In genomic region chr5:134545070-134545868, GRCh38 we compare ENCODE assay signal across 9 cellular contexts. TPM values are rescaled to one million over a fixed set of nuclear protein-coding genes. Genes with fewer than 3 reads are reported as not detected.
DNase-seq lines count a peak whose midpoint lies in the region; ATAC-seq and TF ChIP-seq lines count a peak whose summit lies in the region.
"Had no signal": no experiment of that assay in that cellular context is flagged by ENCODE, and none has a peak within 500 bp of the region (broad histone marks: within the 10 kb centered on the region; RNA-seq: fewer than 3 reads in every experiment).

No MANE protein-coding gene starts in this region.

- no peak overlapping the region for H2AFZ ChIP-seq in SU-DHL-6 (ENCODE audit: low read depth, low read length, severe bottlenecking)

- H3K4me3 ChIP-seq in SU-DHL-6 (ENCODE audit: insufficient read depth, low read length, poor library complexity, severe bottlenecking) (no peak overlapping the region), gastroesophageal sphincter (no peak overlapping the region), stomach smooth muscle (ENCODE audit: low read length in 2 of 2) (no peak overlapping the region)

- no peaks in the 10 kb centered on the region for H3K36me3 ChIP-seq in SU-DHL-6 (ENCODE audit: low read length)
- peaks cover 0 to 89% of the 10 kb centered on the region in 2 donors for H3K36me3 ChIP-seq in gastroesophageal sphincter
- peaks cover 27 to 32% of the 10 kb centered on the region in 2 donors for H3K36me3 ChIP-seq in stomach smooth muscle (ENCODE audit: control insufficient read depth in 2 of 2, insufficient read depth in 2 of 2, low read length in 2 of 2)

- WGBS in gastroesophageal sphincter (ENCODE audit: low coverage in 1 of 2), 2 donors = 26 to 28% methylated on average over 6 to 8 of the region's 10 CpGs

- H3K4me1 ChIP-seq in gastroesophageal sphincter = peaks cover 5 to 91% (median 36%) of the 10 kb centered on the region in 3 donors
- H3K4me1 ChIP-seq in stomach smooth muscle (ENCODE audit: control insufficient read depth, insufficient read depth, low read length) = peaks cover 53% of the 10 kb centered on the region

- H3K27me3 ChIP-seq in SU-DHL-6 (ENCODE audit: low read length) = no peaks in the 10 kb centered on the region
- no peaks in the 10 kb centered on the region for H3K27me3 ChIP-seq in gastroesophageal sphincter
- H3K27me3 ChIP-seq in stomach smooth muscle (ENCODE audit: control insufficient read depth in 1 of 2, insufficient read depth in 2 of 2, low read length in 2 of 2) = no peaks in the 10 kb centered on the region

- H3K27ac ChIP-seq in SU-DHL-6 (ENCODE audit: low read depth, low read length) (peak overlapping the region; percentile 82), gastroesophageal sphincter (peak overlapping the region in 3 of 4 donors; percentile 66 to 76 (median 71)), stomach smooth muscle (ENCODE audit: low read length) (peak overlapping the region; percentile 18)

- H3K9me3 ChIP-seq in SU-DHL-6 (ENCODE audit: insufficient read depth, low read length) = no peaks in the 10 kb centered on the region
- no peaks in the 10 kb centered on the region for H3K9me3 ChIP-seq in gastroesophageal sphincter
- H3K9me3 ChIP-seq in stomach smooth muscle (ENCODE audit: control insufficient read depth in 2 of 2, low read length in 2 of 2) = no peaks in the 10 kb centered on the region

- H3K4me2 ChIP-seq in SU-DHL-6 (ENCODE audit: low read depth, low read length, poor library complexity, severe bottlenecking) = peak overlapping the region; percentile 44

- DNase-seq in NCI-H2171 treated with DMSO at 0.1 percent for 48 hours (lab: John Stamatoyannopoulos, UW) (peak; percentile 15), NCI-H2171 (lab: John Stamatoyannopoulos, UW) (no peak)

- H3F3A ChIP-seq in SU-DHL-6 (ENCODE audit: insufficient read depth) = peaks cover 11% of the 10 kb centered on the region; the same call in 1 of the 2 replicates

- TF ChIP-seq POLR2A in gastroesophageal sphincter (IDR thresholded peaks at IDR 0.05) = no peak

- ATAC-seq in gastroesophageal sphincter (peak; percentile 74), GM18867 (IDR thresholded peaks at IDR 0.05; ENCODE audit: unreplicated experiment) (no peak), GM19351 (IDR thresholded peaks at IDR 0.05; ENCODE audit: unreplicated experiment) (no peak), HG03025 (IDR thresholded peaks at IDR 0.05; ENCODE audit: low FRiP score, unreplicated experiment) (no peak)
- ATAC-seq: left lobe of liver had no signal

- H3K9me2 ChIP-seq in SU-DHL-6 (replicated peaks; ENCODE audit: insufficient read depth, low read length) = no peaks in the 10 kb centered on the region

- no peak for TF ChIP-seq EP300 in gastroesophageal sphincter (IDR thresholded peaks at IDR 0.05)

- H4K20me1 ChIP-seq in SU-DHL-6 (ENCODE audit: low read depth, low read length) = no peaks in the 10 kb centered on the region

- no peak overlapping the region for H3K9ac ChIP-seq in SU-DHL-6 (ENCODE audit: low read length)
- H3K9ac ChIP-seq in stomach smooth muscle (ENCODE audit: low read length in 2 of 2) = peak overlapping the region in 1 of 2 donors; percentile 26

- TF ChIP-seq CTCF in SU-DHL-6 (IDR thresholded peaks at IDR 0.05; ENCODE audit: insufficient read depth, low read length, poor library complexity, severe bottlenecking) (no peak), gastroesophageal sphincter (IDR thresholded peaks at IDR 0.05) (peak in 1 of 4 experiments; percentile 26)

- H3K79me2 ChIP-seq in SU-DHL-6 (ENCODE audit: insufficient read depth, low read length) = no peaks in the 10 kb centered on the region; the same call in 1 of the 2 replicates

RNA-seq across cellular contexts. Expression of gene JADE2, which starts 19.8 kb away (rescaled TPM):
- 100 to 1,000 TPM in 2 of 4 donors, 10 to 100 TPM in 2; 46.0 to 113 (median 89.2) TPM for total RNA-seq in gastroesophageal sphincter

Comparison
In these comparisons a context has a peak if more than half of its experiments do, and no peak if none do; other contexts are left out.
1. H3K27ac ChIP-seq: peak in every context shown above with its lines; median percentile 82 in SU-DHL-6; 71 in gastroesophageal sphincter; 18 in stomach smooth muscle.